Comparison of ENCODE assay signal across 18 cellular contexts in genomic region chr16:86231996-86232350, GRCh38.
DNase-seq lines count a peak whose midpoint lies in the region; ATAC-seq, FAIRE-seq and TF ChIP-seq lines count a peak whose summit lies in the region.
"Had no signal": no experiment of that assay in that cellular context is flagged by ENCODE, and none has a peak within 500 bp of the region (broad histone marks: within the 10 kb centered on the region; RNA-seq: fewer than 3 reads in every experiment).

No MANE protein-coding gene starts in this region.

- intact Hi-C loops in sigmoid colon (cut with DNase I), result no loop called here
- intact Hi-C loops in pancreas (cut with DNase I), result no loop called here

- no peaks in the 10 kb centered on the region for H3K79me1 ChIP-seq in H9 (ENCODE audit: insufficient read depth, low read depth, low read length, poor library complexity, severe bottlenecking)

- no peaks in the 10 kb centered on the region for H3K27me3 ChIP-seq in H9 (ENCODE audit: insufficient read depth, low read length)
- peaks cover 23% of the 10 kb centered on the region for H3K27me3 ChIP-seq in RWPE2 (ENCODE audit: insufficient read depth, poor library complexity, severe bottlenecking)
- H3K27me3 ChIP-seq in sigmoid colon, result no peaks in the 10 kb centered on the region
- H3K27me3 ChIP-seq in pancreas, result no peaks in the 10 kb centered on the region

- no peak overlapping the region for H3K23ac ChIP-seq in H9 (ENCODE audit: insufficient read length, low read depth, low read length)

- no peaks in the 10 kb centered on the region for H4K20me1 ChIP-seq in H9 (ENCODE audit: control insufficient read depth, insufficient read depth, insufficient read length)

- H3K4me1 ChIP-seq in H9 (ENCODE audit: insufficient read depth, low read length) (no peaks in the 10 kb centered on the region), RWPE2 (ENCODE audit: insufficient read depth, poor library complexity, severe bottlenecking) (no peaks in the 10 kb centered on the region), sigmoid colon (no peaks in the 10 kb centered on the region), pancreas (no peaks in the 10 kb centered on the region)

- H2AK5ac ChIP-seq in H9 (ENCODE audit: insufficient read length, low read length), result no peak overlapping the region

- H4K5ac ChIP-seq in H9 (ENCODE audit: insufficient read length, low read depth, low read length), result no peak overlapping the region

- H4K91ac ChIP-seq in H9 (ENCODE audit: insufficient read length, low read depth, low read length), result no peak overlapping the region

- H3K36me3 ChIP-seq in RWPE2 (ENCODE audit: low read depth) (no peaks in the 10 kb centered on the region), sigmoid colon (no peaks in the 10 kb centered on the region), pancreas (no peaks in the 10 kb centered on the region)

- H3K27ac ChIP-seq in H9 (ENCODE audit: insufficient read length, low read depth, low read length), result no peak overlapping the region
- H3K27ac ChIP-seq in RWPE2 (ENCODE audit: poor library complexity, severe bottlenecking), result no peak overlapping the region
- no peak overlapping the region for H3K27ac ChIP-seq in sigmoid colon
- no peak overlapping the region for H3K27ac ChIP-seq in pancreas
- H3K27ac ChIP-seq: GM23248, HL-60 had no signal

- H3K18ac ChIP-seq in H9 (ENCODE audit: insufficient read length, low read depth, low read length), result no peak overlapping the region

- H3K4me3 ChIP-seq in RWPE2 (ENCODE audit: severe bottlenecking), result no peak overlapping the region
- H3K4me3 ChIP-seq in sigmoid colon, result no peak overlapping the region
- H3K4me3 ChIP-seq in pancreas, result no peak overlapping the region
- H3K4me3 ChIP-seq: GM12878, GM23248 had no signal

- H2BK120ac ChIP-seq in H9 (ENCODE audit: low read depth, low read length, poor library complexity, severe bottlenecking), result no peak overlapping the region

- H3K36me3 Mint-ChIP-seq in H9 (ENCODE audit: insufficient read depth in 1 of 3, low read depth in 3 of 3), result peaks cover 4 to 6% (median 4%) of the 10 kb centered on the region in 3 experiments; a peak in 6 of 7 replicates

- no peaks in the 10 kb centered on the region for H3K9me3 ChIP-seq in H9 (ENCODE audit: control insufficient read depth, low read depth, low read length)
- H3K9me3 ChIP-seq in RWPE2 (ENCODE audit: severe bottlenecking), result no peaks in the 10 kb centered on the region
- no peaks in the 10 kb centered on the region for H3K9me3 ChIP-seq in sigmoid colon
- H3K9me3 ChIP-seq in pancreas, result no peaks in the 10 kb centered on the region

- no peaks in the 10 kb centered on the region for H3K79me2 ChIP-seq in H9 (ENCODE audit: insufficient read depth, low read length)

- DNase-seq in H9 (no peak), RWPE2 (ENCODE audit: low spot score) (peak; percentile 20), mesenteric fat pad (ENCODE audit: low spot score) (peak; percentile 71), sigmoid colon (peak; percentile 28), NCI-H2171 treated with DMSO at 0.1 percent for 48 hours (lab: John Stamatoyannopoulos, UW) (no peak), pancreas (no peak)
- DNase-seq: C1 segment of cervical spinal cord; Calu3; CD4-positive, alpha-beta T cell; DMS 273 treated with DMSO at 0.1 percent for 48 hours; GM23248 had no signal

- H3T11ph ChIP-seq in H9 (ENCODE audit: low read length), result no peak overlapping the region

- H2AFZ ChIP-seq in H9 (ENCODE audit: low read length), result no peak overlapping the region
- H2AFZ ChIP-seq: GM23248 had no signal

- H2BK12ac ChIP-seq in H9 (ENCODE audit: insufficient read length, low read depth, low read length), result no peak overlapping the region

- no peak for TF ChIP-seq POLR2A in sigmoid colon (IDR thresholded peaks at IDR 0.05)

- peaks cover 6 to 8% of the 10 kb centered on the region in 2 experiments for H3K9me3 Mint-ChIP-seq in H9
- H3K9me3 Mint-ChIP-seq: CD4-positive, alpha-beta T cell had no signal

- TF ChIP-seq EP300 in sigmoid colon (IDR thresholded peaks at IDR 0.05), result no peak

- H3K23me2 ChIP-seq in H9 (ENCODE audit: insufficient read length, low read depth, low read length, poor library complexity, severe bottlenecking), result no peaks in the 10 kb centered on the region

- H3K4me1 Mint-ChIP-seq in H9, result peaks cover 0 to 9% of the 10 kb centered on the region in 2 experiments; a peak in 2 of 4 replicates
- H3K4me1 Mint-ChIP-seq: B cell had no signal

- ATAC-seq in RWPE2 (ENCODE audit: low read depth) (no peak), HG02588 (IDR thresholded peaks at IDR 0.05; ENCODE audit: unreplicated experiment) (no peak), pancreas (no peak)
- ATAC-seq: GM12878 had no signal

- H3K4me3 Mint-ChIP-seq in H9, result no peak overlapping the region; a peak in 1 of 5 replicates
- H3K4me3 Mint-ChIP-seq: B cell; CD4-positive, alpha-beta T cell had no signal

- 0 out of 2 replicates have a peak overlapping the region, but pooled peaks have one; percentile 24 for H2BK15ac ChIP-seq in H9 (ENCODE audit: low read depth, low read length)

- H2BK5ac ChIP-seq in H9 (ENCODE audit: insufficient read length, low read length), result no peak overlapping the region

- no peak overlapping the region for H3K27ac Mint-ChIP-seq in H9
- H3K27ac Mint-ChIP-seq: B cell; CD4-positive, alpha-beta T cell had no signal

- H4K8ac ChIP-seq in H9 (replicated peaks; ENCODE audit: insufficient read length, low read depth, low read length), result no peak overlapping the region

- TF ChIP-seq CTCF in H9 (conservative IDR thresholded peaks at IDR 0.05) (no peak), RWPE2 (IDR thresholded peaks at IDR 0.05; ENCODE audit: poor library complexity, severe bottlenecking) (no peak), sigmoid colon (IDR thresholded peaks at IDR 0.05) (no peak), pancreas (IDR thresholded peaks at IDR 0.05) (no peak)

- no peak overlapping the region for H3K4ac ChIP-seq in H9 (ENCODE audit: low read depth, low read length)

- H3K14ac ChIP-seq in H9 (ENCODE audit: insufficient read depth, low read length), result no peak overlapping the region; the same call in 1 of the 2 replicates

- no peak for FAIRE-seq in pancreas (lab: Jason Lieb, UNC)
- FAIRE-seq: A204.1, GM12878, GM18507, H54 had no signal

- H2BK20ac ChIP-seq in H9 (ENCODE audit: low read depth, low read length, poor library complexity, severe bottlenecking), result no peak overlapping the region

- H3K4me2 ChIP-seq in H9 (ENCODE audit: insufficient read depth, insufficient read length, low read length), result no peak overlapping the region

- H3K56ac ChIP-seq in H9 (ENCODE audit: insufficient read length, low read depth, low read length), result no peak overlapping the region

- WGBS in H9 (ENCODE audit: extremely low coverage, insufficient read length, low lambda C conversion rate), result no CpG with 5 or more reads among the region's 9 CpGs
- WGBS in sigmoid colon, 2 donors, result 84 to 87% methylated on average over 9 of the region's 9 CpGs
- WGBS in pancreas, 2 donors, result 82 to 89% methylated on average over 9 of the region's 9 CpGs

- peaks cover 26% of the 10 kb centered on the region for H3K27me3 Mint-ChIP-seq in H9 (ENCODE audit: low read depth)

- H3K9ac ChIP-seq in H9 (ENCODE audit: extremely low read depth, insufficient read length, low read length), result no peak overlapping the region
- H3K9ac ChIP-seq: GM23248 had no signal

Comparison
In these comparisons a context has a peak if more than half of its experiments do, and no peak if none do; other contexts are left out.
1. DNase-seq: peak in RWPE2 (single experiment), mesenteric fat pad (single experiment) and sigmoid colon (single experiment); none in H9 (single experiment), NCI-H2171 treated with DMSO at 0.1 percent for 48 hours (single experiment) and pancreas (0 of 6).